Comparison of ENCODE assay signal across 20 cellular contexts in genomic region chr15:25910832-25911231, GRCh38.
"Had no signal": no experiment of that assay in that cellular context is flagged by ENCODE, and none has a peak within 500 bp of the region (broad histone marks: within the 10 kb centered on the region; RNA-seq: fewer than 3 reads in every experiment).

No MANE protein-coding gene starts in this region.

- H3K27me3 ChIP-seq: MG63 had no signal

- H3K9me3 ChIP-seq: MG63, SK-N-SH had no signal

- DNase-seq: Karpas-422, KG1, MG63, NCI-H1092 treated with DMSO at 0.1 percent for 48 hours, NCI-H1436, NCI-H187, NCI-H2029, NCI-H2081 treated with DMSO at 0.1 percent for 48 hours, NCI-H2171, NCI-H226, NCI-H446, NCI-H510A, NCI-H524 treated with DMSO at 0.1 percent for 48 hours, NCI-H69, NCI-H774, SHP77, SK-N-SH, SW 1271 had no signal

- H3K36me3 ChIP-seq: MG63 had no signal

- H3K27ac ChIP-seq: HL-60, RWPE1 had no signal

- H3K4me2 ChIP-seq: SK-N-SH had no signal

- H3K4me3 ChIP-seq: MG63 had no signal
